In genomic region chr10:78184851-78185692, GRCh38 we compare ENCODE assay signal across 17 cellular contexts.
DNase-seq lines count a peak whose midpoint lies in the region; ATAC-seq, FAIRE-seq and TF ChIP-seq lines count a peak whose summit lies in the region.
"Had no signal": no experiment of that assay in that cellular context is flagged by ENCODE, and none has a peak within 500 bp of the region (broad histone marks: within the 10 kb centered on the region; RNA-seq: fewer than 3 reads in every experiment).

No MANE protein-coding gene starts in this region.

- H3K23ac ChIP-seq in IMR-90 (ENCODE audit: low read depth, low read length): no peak overlapping the region

- TF ChIP-seq POLR2A in A549 (IDR thresholded peaks at IDR 0.05; ENCODE audit: low read length) (no peak), IMR-90 (IDR thresholded peaks at IDR 0.05; ENCODE audit: low read depth, low read length) (no peak), Peyer's patch (IDR thresholded peaks at IDR 0.05) (no peak)

- FAIRE-seq in A549 (lab: Jason Lieb, UNC): no peak

- dilution Hi-C loops in IMR-90 (cut with HindIII; ENCODE audit: low sequenced_read_pairs, unreplicated experiment): no loop called here

- no peak overlapping the region for H4K5ac ChIP-seq in IMR-90 (ENCODE audit: low read depth, low read length)

- H3K4me3 Mint-ChIP-seq in brain: no peak overlapping the region
- H3K4me3 Mint-ChIP-seq in CD8-positive, alpha-beta memory T cell: no peak overlapping the region
- H3K4me3 Mint-ChIP-seq: GM23338 had no signal

- no peak overlapping the region for H4K8ac ChIP-seq in IMR-90 (ENCODE audit: low read depth in 2 of 2, low read length in 2 of 2)

- CTCF ChIA-PET in A549 (lab: Yijun Ruan, JAX): interaction anchor here (1.1 to 2.1 kb wide), 2 partner anchors 13 to 14 kb away, joined by 3 to 4 read pairs; no protein-coding TSS in a partner anchor
- CTCF ChIA-PET in IMR-90 (lab: Yijun Ruan, JAX): no interaction called here
- CTCF ChIA-PET in CD8-positive, alpha-beta memory T cell (lab: Charles Lee): no interaction called here

- no peak overlapping the region for H4K91ac ChIP-seq in IMR-90 (ENCODE audit: insufficient read depth, low read depth, low read length)

- no peak overlapping the region for H3K4me3 ChIP-seq in A549
- no peak overlapping the region for H3K4me3 ChIP-seq in IMR-90 (ENCODE audit: insufficient read depth, low read depth, low read length)
- H3K4me3 ChIP-seq in neural cell (ENCODE audit: low read length): peak overlapping the region; percentile 18
- no peak overlapping the region for H3K4me3 ChIP-seq in Peyer's patch
- no peak overlapping the region for H3K4me3 ChIP-seq in CD8-positive, alpha-beta memory T cell (ENCODE audit: low read length)
- H3K4me3 ChIP-seq: GM23338 had no signal

- H3K4me1 ChIP-seq in A549 (no peaks in the 10 kb centered on the region), IMR-90 (ENCODE audit: control insufficient read depth, insufficient read depth, low read length) (no peaks in the 10 kb centered on the region), Peyer's patch (no peaks in the 10 kb centered on the region)
- H3K4me1 ChIP-seq in CD8-positive, alpha-beta memory T cell (ENCODE audit: insufficient read depth, low read length): no peaks in the 10 kb centered on the region

- peak overlapping the region; percentile 24 for H2AK9ac ChIP-seq in IMR-90 (replicated peaks; ENCODE audit: low read depth, low read length, poor library complexity)

- no peak overlapping the region for H3K18ac ChIP-seq in IMR-90 (ENCODE audit: low read depth, low read length)

- H3K4ac ChIP-seq in IMR-90 (ENCODE audit: low read depth, low read length): no peak overlapping the region

- H3K27ac Mint-ChIP-seq in brain: peak overlapping the region; percentile 27 to 87 (median 47)
- H3K27ac Mint-ChIP-seq in CD8-positive, alpha-beta memory T cell: no peak overlapping the region
- H3K27ac Mint-ChIP-seq: GM23338 had no signal

- POLR2A ChIA-PET in A549 (lab: Yijun Ruan, JAX) (no interaction called here), IMR-90 (lab: Charles Lee; ENCODE audit: unreplicated experiment) (no interaction called here)
- POLR2A ChIA-PET in CD8-positive, alpha-beta memory T cell (lab: Charles Lee): no interaction called here

- in situ Hi-C loops in IMR-90 (cut with MboI; ENCODE audit: low sequenced_read_pairs): no loop called here

- H3F3A ChIP-seq in neural cell (ENCODE audit: insufficient read depth, low read length, poor library complexity, severe bottlenecking): peaks cover 6% of the 10 kb centered on the region

- TF ChIP-seq CTCF in A549 (IDR thresholded peaks at IDR 0.05): no peak
- TF ChIP-seq CTCF in IMR-90 (conservative IDR thresholded peaks at IDR 0.05; ENCODE audit: low read depth, low read length): no peak
- no peak for TF ChIP-seq CTCF in brain (conservative IDR thresholded peaks at IDR 0.05)
- TF ChIP-seq CTCF in neural cell (IDR thresholded peaks at IDR 0.05; ENCODE audit: poor library complexity, severe bottlenecking): no peak
- no peak for TF ChIP-seq CTCF in Peyer's patch (IDR thresholded peaks at IDR 0.05)

- no peak for ATAC-seq in A549
- ATAC-seq in IMR-90 (ENCODE audit: low read depth): 0 out of 2 replicates have a peak, but pooled peaks have one; percentile 14
- ATAC-seq: GM23338, HCT116, SK-N-SH treated with all-trans-retinoic acid at 6 μM for 48 hours had no signal

- no peaks in the 10 kb centered on the region for H3K36me3 Mint-ChIP-seq in brain
- no peaks in the 10 kb centered on the region for H3K36me3 Mint-ChIP-seq in CD8-positive, alpha-beta memory T cell

- no peak overlapping the region for H3K56ac ChIP-seq in IMR-90 (ENCODE audit: extremely low read depth, insufficient read depth, low read length)

- H2BK20ac ChIP-seq in IMR-90 (ENCODE audit: low read depth, low read length): no peak overlapping the region

- peaks cover 59% of the 10 kb centered on the region for H3K4me1 Mint-ChIP-seq in brain
- H3K4me1 Mint-ChIP-seq in CD8-positive, alpha-beta memory T cell: no peaks in the 10 kb centered on the region

- no peaks in the 10 kb centered on the region for H3K9me1 ChIP-seq in IMR-90 (ENCODE audit: insufficient read depth, low read length)

- no peak overlapping the region for H2AFZ ChIP-seq in IMR-90 (replicated peaks; ENCODE audit: low read length, poor library complexity)
- no peak overlapping the region for H2AFZ ChIP-seq in neural cell (ENCODE audit: low read depth, low read length)
- H2AFZ ChIP-seq: GM23338 had no signal

- H3K79me1 ChIP-seq in IMR-90 (ENCODE audit: low read depth in 1 of 2, low read length in 2 of 2): no peaks in the 10 kb centered on the region

- H4K20me1 ChIP-seq in IMR-90 (ENCODE audit: insufficient read depth, low read length) (no peaks in the 10 kb centered on the region; the same call in 1 of the 2 replicates), neural cell (ENCODE audit: insufficient read depth) (no peaks in the 10 kb centered on the region)

- DNase-seq in A549 (ENCODE audit: low read depth in 1 of 2, low spot score in 1 of 2) (no peak), IMR-90 (peak; percentile 37), kidney glomerular epithelial cell (lab: John Stamatoyannopoulos, UW) (no peak), Peyer's patch (no peak), NCI-H1105 treated with DMSO at 0.1 percent for 48 hours (lab: John Stamatoyannopoulos, UW) (no peak)
- no peak for DNase-seq in CD8-positive, alpha-beta memory T cell
- DNase-seq: Caco-2, KG1, NCI-H1092, NCI-H1694, NCI-H82, T-helper 1 cell had no signal

- H3K14ac ChIP-seq in IMR-90 (replicated peaks; ENCODE audit: low read depth, low read length): no peak overlapping the region

- H3K9me3 ChIP-seq in A549: no peaks in the 10 kb centered on the region
- peaks cover 4% of the 10 kb centered on the region for H3K9me3 ChIP-seq in IMR-90 (ENCODE audit: control insufficient read depth, insufficient read depth, low read length)
- H3K9me3 ChIP-seq in neural cell (ENCODE audit: low read length): no peaks in the 10 kb centered on the region
- no peaks in the 10 kb centered on the region for H3K9me3 ChIP-seq in Peyer's patch
- no peaks in the 10 kb centered on the region for H3K9me3 ChIP-seq in CD8-positive, alpha-beta memory T cell (ENCODE audit: low read length)
- H3K9me3 ChIP-seq: Caco-2 had no signal

- 82% methylated on average over 19 of the region's 19 CpGs for WGBS in A549 (ENCODE audit: missing lambda C conversion rate)
- WGBS in IMR-90 (ENCODE audit: extremely low coverage in 2 of 2, insufficient read length in 1 of 2), 2 experiments: 80% methylated on average over 2 of the region's 19 CpGs; no CpG with 5 or more reads in 1 of the 2 experiments

- no peaks in the 10 kb centered on the region for H3K9me2 ChIP-seq in neural cell (ENCODE audit: insufficient read depth, low read length)

- intact Hi-C loops in IMR-90 (cut with micrococcal nuclease): no loop called here

- H2BK15ac ChIP-seq in IMR-90 (ENCODE audit: low read depth, low read length): no peak overlapping the region

- H2BK5ac ChIP-seq in IMR-90 (ENCODE audit: low read depth, low read length, poor library complexity, severe bottlenecking): no peak overlapping the region

- TF ChIP-seq EP300 in A549 (IDR thresholded peaks at IDR 0.05): no peak
- TF ChIP-seq EP300 in neural cell (conservative IDR thresholded peaks at IDR 0.05; ENCODE audit: poor library complexity, severe bottlenecking): peak; percentile 98

- H3K27me3 Mint-ChIP-seq in brain: peaks cover 6% of the 10 kb centered on the region
- H3K27me3 Mint-ChIP-seq in CD8-positive, alpha-beta memory T cell: peaks cover 0 to 2% of the 10 kb centered on the region in 2 donors

- H2BK120ac ChIP-seq in IMR-90 (ENCODE audit: low read depth, low read length): no peak overlapping the region

- H3K4me2 ChIP-seq in A549: no peak overlapping the region
- H3K4me2 ChIP-seq in IMR-90 (ENCODE audit: low read depth, low read length): no peak overlapping the region
- no peak overlapping the region for H3K4me2 ChIP-seq in neural cell (ENCODE audit: low read length)
- H3K4me2 ChIP-seq: GM23338 had no signal

- H3K27ac ChIP-seq in A549: no peak overlapping the region
- no peak overlapping the region for H3K27ac ChIP-seq in IMR-90 (ENCODE audit: insufficient read depth, low read length)
- peak overlapping the region; percentile 85 for H3K27ac ChIP-seq in neural cell (ENCODE audit: low read length)
- H3K27ac ChIP-seq in Peyer's patch: no peak overlapping the region
- no peak overlapping the region for H3K27ac ChIP-seq in CD8-positive, alpha-beta memory T cell (ENCODE audit: low read depth, low read length)

- H3K36me3 ChIP-seq in IMR-90 (ENCODE audit: control insufficient read depth, insufficient read depth, low read length) (no peaks in the 10 kb centered on the region), neural cell (ENCODE audit: insufficient read depth, low read length) (no peaks in the 10 kb centered on the region), Peyer's patch (no peaks in the 10 kb centered on the region)
- H3K36me3 ChIP-seq in CD8-positive, alpha-beta memory T cell (ENCODE audit: insufficient read depth, low read length): no peaks in the 10 kb centered on the region

- H2AK5ac ChIP-seq in IMR-90 (ENCODE audit: low read depth, low read length): no peak overlapping the region

- H3K9ac ChIP-seq in IMR-90 (ENCODE audit: low read depth, low read length): no peak overlapping the region
- peak overlapping the region; percentile 48 for H3K9ac ChIP-seq in neural cell (ENCODE audit: low read length)

- no peaks in the 10 kb centered on the region for H3K79me2 ChIP-seq in neural cell (replicated peaks; ENCODE audit: insufficient read depth, low read length)

- H3K9me3 Mint-ChIP-seq in brain: no peaks in the 10 kb centered on the region
- no peaks in the 10 kb centered on the region for H3K9me3 Mint-ChIP-seq in CD8-positive, alpha-beta memory T cell
- H3K9me3 Mint-ChIP-seq: GM23338 had no signal

- H3K27me3 ChIP-seq in IMR-90 (ENCODE audit: control insufficient read depth, insufficient read depth, low read length) (peaks cover 7% of the 10 kb centered on the region), neural cell (ENCODE audit: insufficient read depth, low read depth, low read length) (no peaks in the 10 kb centered on the region), Peyer's patch (no peaks in the 10 kb centered on the region)
- no peaks in the 10 kb centered on the region for H3K27me3 ChIP-seq in CD8-positive, alpha-beta memory T cell (ENCODE audit: insufficient read depth, low read length, poor library complexity, severe bottlenecking)

- TF ChIP-seq RAD21 in A549 (conservative IDR thresholded peaks at IDR 0.05 in 1 of 2, IDR thresholded peaks at IDR 0.05 in 1 of 2): no peak
- no peak for TF ChIP-seq RAD21 in IMR-90 (IDR thresholded peaks at IDR 0.05; ENCODE audit: low read length)
- peak; percentile 36 for TF ChIP-seq RAD21 in neural cell (conservative IDR thresholded peaks at IDR 0.05)

- no TSS peak for BruUV-seq in IMR-90 (replicated peaks; lab: Mats Ljungman, UMichigan)

TF ChIP-seq in A549, 52 proteins besides CTCF, POLR2A, EP300 and RAD21:
- TF ChIP-seq KDM5A (IDR thresholded peaks at IDR 0.05) (no peak), ZFP36 (IDR thresholded peaks at IDR 0.05; ENCODE audit: borderline replicate concordance, partially characterized antibody) (peak; percentile 16)

TF ChIP-seq in IMR-90, 13 proteins besides CTCF, POLR2A, EP300 and RAD21 (continues in another document):
- TF ChIP-seq MXI1 (IDR thresholded peaks at IDR 0.05; ENCODE audit: borderline replicate concordance, low read depth, low read length): no peak

TF ChIP-seq in neural cell, 6 proteins besides CTCF, POLR2A, EP300 and RAD21 (continues in another document):
- peak; percentile 32 for TF ChIP-seq SMC3 (conservative IDR thresholded peaks at IDR 0.05; ENCODE audit: poor library complexity)

Comparison
In these comparisons a context has a peak if more than half of its experiments do, and no peak if none do; other contexts are left out.
1. H3K27ac Mint-ChIP-seq: peak in brain (5 of 5); none in CD8-positive, alpha-beta memory T cell (0 of 8).